20 cellular contexts compared by ENCODE assay signal in the genomic region with DNA sequence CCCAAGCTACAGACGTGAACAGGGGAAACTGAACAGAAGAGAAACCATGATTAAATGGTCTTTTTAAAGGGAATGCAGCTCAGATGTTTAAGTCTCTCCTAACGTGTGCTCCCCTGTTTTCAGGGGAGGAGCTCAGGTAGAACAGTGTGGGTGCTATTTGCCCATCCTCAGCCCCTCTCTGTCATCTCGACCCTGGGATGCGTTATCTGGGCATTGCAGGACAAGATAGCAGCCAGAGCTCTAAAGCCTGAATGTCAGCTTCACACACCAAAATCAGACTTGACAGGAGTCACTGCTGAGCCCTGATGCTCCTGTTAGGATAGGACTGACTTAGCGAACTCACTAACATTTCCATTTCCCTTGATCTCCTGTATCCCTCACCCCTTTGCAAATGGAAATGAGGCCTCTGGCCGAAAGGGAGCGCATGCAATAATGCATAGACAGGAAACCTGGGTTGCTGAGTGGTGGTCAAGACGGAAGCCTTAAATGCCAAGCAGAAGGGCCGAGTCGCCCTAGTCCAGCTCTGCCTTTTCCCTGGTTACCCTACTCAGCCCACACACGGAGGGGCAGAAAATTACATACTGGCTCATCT.
"Had no signal": no experiment of that assay in that cellular context is flagged by ENCODE, and none has a peak within 500 bp of the region (broad histone marks: within the 10 kb centered on the region; RNA-seq: fewer than 3 reads in every experiment).

No MANE protein-coding gene starts in this region.

- H3K27ac ChIP-seq: esophagus squamous epithelium, gastroesophageal sphincter, right atrium auricular region, sigmoid colon, skin epidermis, testis, tibial nerve had no signal

- H3K4me1 ChIP-seq: esophagus squamous epithelium, gastroesophageal sphincter, right atrium auricular region, sigmoid colon, testis, tibial nerve had no signal

- H3K27me3 Mint-ChIP-seq: dendritic cell treated with granulocyte-macrophage colony-stimulating factor and Interleukin-4, amounts not matched to agents 40 ng/mL and 50 ng/mL, for 4 days; stimulated activated naive CD8-positive, alpha-beta T cell treated with anti-CD3 and anti-CD28 coated beads, Interleukin-15, amount 100 ng/mL, for 72 hours had no signal

- H3K4me3 ChIP-seq: esophagus squamous epithelium, gastroesophageal sphincter, mucosa of descending colon, right atrium auricular region, sigmoid colon, skin epidermis, testis, tibial nerve had no signal

- H3K36me3 Mint-ChIP-seq: natural killer cell; stimulated activated naive B cell treated with anti-CD40 and anti-IgM and Interleukin-4, amounts not matched to agents 10 μg/mL and 1 μg/mL and 100 μg/mL, for 72 hours had no signal

- H3K9me3 ChIP-seq: esophagus squamous epithelium, gastroesophageal sphincter, mucosa of descending colon, right atrium auricular region, sigmoid colon, testis, tibial nerve had no signal

- ATAC-seq: effector memory CD8-positive, alpha-beta T cell; gastroesophageal sphincter; mucosa of descending colon; natural killer cell; stimulated activated naive B cell treated with anti-CD40 and anti-IgM and Interleukin-4, amounts not matched to agents 10 μg/mL and 1 μg/mL and 100 μg/mL, for 72 hours; stimulated activated naive CD8-positive, alpha-beta T cell treated with anti-CD3 and anti-CD28 coated beads, Interleukin-15, amount 100 ng/mL, for 72 hours had no signal

- H3K9me3 Mint-ChIP-seq: dendritic cell treated with granulocyte-macrophage colony-stimulating factor and Interleukin-4, amounts not matched to agents 40 ng/mL and 50 ng/mL, for 4 days; effector memory CD8-positive, alpha-beta T cell; natural killer cell; neural crest cell; stimulated activated naive B cell treated with anti-CD40 and anti-IgM and Interleukin-4, amounts not matched to agents 10 μg/mL and 1 μg/mL and 100 μg/mL, for 72 hours; stimulated activated naive CD8-positive, alpha-beta T cell treated with anti-CD3 and anti-CD28 coated beads, Interleukin-15, amount 100 ng/mL, for 72 hours had no signal

- H3K4me1 Mint-ChIP-seq: natural killer cell; stimulated activated naive B cell treated with anti-CD40 and anti-IgM and Interleukin-4, amounts not matched to agents 10 μg/mL and 1 μg/mL and 100 μg/mL, for 72 hours; stimulated activated naive CD8-positive, alpha-beta T cell treated with anti-CD3 and anti-CD28 coated beads, Interleukin-15, amount 100 ng/mL, for 72 hours had no signal

- H3K4me3 Mint-ChIP-seq: dendritic cell treated with granulocyte-macrophage colony-stimulating factor and Interleukin-4, amounts not matched to agents 40 ng/mL and 50 ng/mL, for 4 days; effector memory CD8-positive, alpha-beta T cell; natural killer cell; neural crest cell; stimulated activated naive B cell treated with anti-CD40 and anti-IgM and Interleukin-4, amounts not matched to agents 10 μg/mL and 1 μg/mL and 100 μg/mL, for 72 hours; stimulated activated naive CD8-positive, alpha-beta T cell treated with anti-CD3 and anti-CD28 coated beads, Interleukin-15, amount 100 ng/mL, for 72 hours had no signal

- H3K27me3 ChIP-seq: esophagus squamous epithelium, gastroesophageal sphincter, right atrium auricular region, sigmoid colon, testis, tibial nerve had no signal

- H3K27ac Mint-ChIP-seq: dendritic cell treated with granulocyte-macrophage colony-stimulating factor and Interleukin-4, amounts not matched to agents 40 ng/mL and 50 ng/mL, for 4 days; effector memory CD8-positive, alpha-beta T cell; natural killer cell; stimulated activated naive B cell treated with anti-CD40 and anti-IgM and Interleukin-4, amounts not matched to agents 10 μg/mL and 1 μg/mL and 100 μg/mL, for 72 hours; stimulated activated naive CD8-positive, alpha-beta T cell treated with anti-CD3 and anti-CD28 coated beads, Interleukin-15, amount 100 ng/mL, for 72 hours had no signal

- DNase-seq: effector memory CD8-positive, alpha-beta T cell; esophagus squamous epithelium; foreskin fibroblast; glutamatergic neuron; kidney glomerular epithelial cell; mucosa of descending colon; natural killer cell; posterior cingulate gyrus; sigmoid colon; stimulated activated CD4-positive, alpha-beta T cell treated with anti-CD3 and anti-CD28 coated beads, Interleukin-2, amount 100 ng/mL, for 24 hours; stimulated activated CD4-positive, alpha-beta T cell treated with anti-CD3 and anti-CD28 coated beads, Interleukin-4, amount 100 ng/mL, for 4 hours; stimulated activated naive B cell treated with anti-CD40 and anti-IgM and Interleukin-4, amounts not matched to agents 10 μg/mL and 1 μg/mL and 100 μg/mL, for 72 hours; stimulated activated naive CD8-positive, alpha-beta T cell treated with anti-CD3 and anti-CD28 coated beads, Interleukin-15, amount 100 ng/mL, for 72 hours; testis had no signal
